Comparison of ENCODE assay signal across 9 cellular contexts in the genomic region with DNA sequence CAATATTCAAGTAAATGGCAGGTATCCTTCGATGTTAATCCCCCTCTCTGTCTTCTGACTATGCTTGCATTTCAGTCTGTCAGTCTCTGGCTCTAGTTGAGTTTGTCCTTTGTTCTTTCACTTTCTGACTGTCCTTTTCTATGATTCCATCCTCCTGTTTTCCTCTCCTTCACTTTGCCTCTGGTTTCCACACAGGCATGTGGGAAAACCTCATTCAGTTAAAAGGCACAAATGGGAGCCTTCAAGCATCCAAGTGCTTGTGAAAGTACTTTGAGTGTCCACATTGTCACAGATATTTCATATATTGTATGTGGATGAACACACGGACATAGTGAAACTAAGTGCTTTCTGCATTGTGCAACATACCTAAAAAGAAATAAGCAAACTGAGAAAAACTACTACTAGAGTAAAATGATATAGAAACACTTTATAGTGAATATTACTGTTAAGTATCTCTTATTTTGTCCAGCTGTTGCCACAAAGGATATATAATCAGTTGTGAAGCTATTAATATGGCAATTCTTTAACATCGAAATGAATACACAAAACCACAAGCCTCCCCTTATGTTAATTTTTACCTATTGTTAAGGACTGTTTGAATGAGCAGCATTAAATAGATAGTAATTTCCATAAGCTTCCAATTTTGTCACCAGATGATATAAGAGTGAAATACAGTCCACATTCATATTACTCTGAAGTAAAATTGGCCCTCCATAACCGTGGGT.
DNase-seq lines count a peak whose midpoint lies in the region; ATAC-seq and TF ChIP-seq lines count a peak whose summit lies in the region.
"Had no signal": no experiment of that assay in that cellular context is flagged by ENCODE, and none has a peak within 500 bp of the region (broad histone marks: within the 10 kb centered on the region; RNA-seq: fewer than 3 reads in every experiment).

No MANE protein-coding gene starts in this region.

- H3K4me3 ChIP-seq in GM12865 (ENCODE audit: low read depth, low read length) = peak overlapping the region; percentile 54
- H3K4me3 ChIP-seq in fibroblast of villous mesenchyme (ENCODE audit: low read depth, low read length) = peak overlapping the region; percentile 1

- peak; percentile 23 for DNase-seq in GM12865 (ENCODE audit: low read depth)
- peak; percentile 34 for DNase-seq in fibroblast of villous mesenchyme (ENCODE audit: low read depth)
- no peak for DNase-seq in EL
- no peak for DNase-seq in KBM-7
- DNase-seq in Kasumi-1 (lab: John Stamatoyannopoulos, UW) = no peak
- DNase-seq: OCI-M1 had no signal

- ATAC-seq in GM19467 (IDR thresholded peaks at IDR 0.05; ENCODE audit: unreplicated experiment) = peak; percentile 36
- peak; percentile 36 for ATAC-seq in HG03460 (IDR thresholded peaks at IDR 0.05; ENCODE audit: unreplicated experiment)
- ATAC-seq in HG03520 (IDR thresholded peaks at IDR 0.05; ENCODE audit: unreplicated experiment) = no peak

- in situ Hi-C loops in KBM-7 (cut with MboI; ENCODE audit: low pct_unique_long_range_greater_than_20kb, low sequenced_read_pairs) = no loop called here

- TF ChIP-seq CTCF in GM12865 (IDR thresholded peaks at IDR 0.05; ENCODE audit: insufficient read depth, low read depth, low read length, missing control alignments) (no peak), fibroblast of villous mesenchyme (IDR thresholded peaks at IDR 0.05; ENCODE audit: insufficient read depth, low read depth, low read length) (no peak)

Comparison
In these comparisons a context has a peak if more than half of its experiments do, and no peak if none do; other contexts are left out.
1. DNase-seq: peak in GM12865 (single experiment) and fibroblast of villous mesenchyme (single experiment); none in EL (single experiment), KBM-7 (single experiment) and Kasumi-1 (0 of 2).